ENCODE assay signal across 8 cellular contexts in genomic region chr2:132038179-132038882, GRCh38.
DNase-seq lines count a peak whose midpoint lies in the region; ATAC-seq and TF ChIP-seq lines count a peak whose summit lies in the region.

No MANE protein-coding gene starts in this region.

- H3K9me3 Mint-ChIP-seq in activated T-cell treated with anti-CD3 and anti-CD28 coated beads, Interleukin-2, amount 50 U/mL, for 24 hours, result no peaks in the 10 kb centered on the region
- peaks cover 0 to 3% (median 0%) of the 10 kb centered on the region in 3 donors for H3K9me3 Mint-ChIP-seq in T-cell
- H3K9me3 Mint-ChIP-seq in stimulated activated effector memory CD8-positive, alpha-beta T cell treated with anti-CD3 and anti-CD28 coated beads, Interleukin-12 subunit alpha, Interleukin-12 subunit beta, amount 100 ng/mL, for 72 hours, result peaks cover 7% of the 10 kb centered on the region

- no peaks in the 10 kb centered on the region for H3K9me3 ChIP-seq in testis

- peak overlapping the region; percentile 49 to 67 for H3K4me3 ChIP-seq in testis

- peaks cover 9% of the 10 kb centered on the region for H3K4me1 Mint-ChIP-seq in activated T-cell treated with anti-CD3 and anti-CD28 coated beads, Interleukin-2, amount 50 U/mL, for 24 hours (ENCODE audit: low read depth)
- peaks cover 0 to 9% (median 9%) of the 10 kb centered on the region in 3 donors for H3K4me1 Mint-ChIP-seq in T-cell
- no peaks in the 10 kb centered on the region for H3K4me1 Mint-ChIP-seq in stimulated activated effector memory CD8-positive, alpha-beta T cell treated with anti-CD3 and anti-CD28 coated beads, Interleukin-12 subunit alpha, Interleukin-12 subunit beta, amount 100 ng/mL, for 72 hours

- WGBS in testis, 2 donors, result 2% methylated on average over 77 to 84 of the region's 84 CpGs

- H3K4me3 Mint-ChIP-seq in activated T-cell treated with anti-CD3 and anti-CD28 coated beads, Interleukin-2, amount 50 U/mL, for 24 hours, result peak overlapping the region; percentile 66
- H3K4me3 Mint-ChIP-seq in T-cell, result peak overlapping the region; percentile 25 to 64 (median 34)
- H3K4me3 Mint-ChIP-seq in stimulated activated effector memory CD8-positive, alpha-beta T cell treated with anti-CD3 and anti-CD28 coated beads, Interleukin-12 subunit alpha, Interleukin-12 subunit beta, amount 100 ng/mL, for 72 hours, result no peak overlapping the region

- no peak for TF ChIP-seq CTCF in testis (IDR thresholded peaks at IDR 0.05)

- H3K27ac Mint-ChIP-seq in activated T-cell treated with anti-CD3 and anti-CD28 coated beads, Interleukin-2, amount 50 U/mL, for 24 hours, result peak overlapping the region; percentile 33
- H3K27ac Mint-ChIP-seq in T-cell, result peak overlapping the region in 1 of 2 donors; percentile 4
- H3K27ac Mint-ChIP-seq in stimulated activated effector memory CD8-positive, alpha-beta T cell treated with anti-CD3 and anti-CD28 coated beads, Interleukin-12 subunit alpha, Interleukin-12 subunit beta, amount 100 ng/mL, for 72 hours, result no peak overlapping the region

- TF ChIP-seq POLR2A in testis (IDR thresholded peaks at IDR 0.05) (no peak), GM18505 (IDR thresholded peaks at IDR 0.05; ENCODE audit: borderline replicate concordance, extremely low read depth, insufficient read depth, insufficient read length) (no peak)

- H3K27me3 ChIP-seq in testis, result no peaks in the 10 kb centered on the region

- H3K4me1 ChIP-seq in testis, result no peaks in the 10 kb centered on the region

- peak overlapping the region; percentile 44 to 68 for H3K27ac ChIP-seq in testis

- POLR2A ChIA-PET in T-cell (lab: Charles Lee), result no interaction called here

- DNase-seq in activated T-cell treated with anti-CD3 and anti-CD28 coated beads, Interleukin-2, amount 50 U/mL, for 24 hours, result peak; percentile 31
- no peak for DNase-seq in activated T-cell treated with anti-CD3 and anti-CD28 coated beads for 4 hours
- DNase-seq in T-cell, result no peak
- DNase-seq in iPS-NIHi11 (ENCODE audit: low spot score), result peak; percentile 3
- no peak for DNase-seq in testis
- no peak for DNase-seq in stimulated activated effector memory CD8-positive, alpha-beta T cell treated with anti-CD3 and anti-CD28 coated beads, Interleukin-12 subunit alpha, Interleukin-12 subunit beta, amount 100 ng/mL, for 72 hours (ENCODE audit: low spot score in 2 of 2)

- ATAC-seq in T-cell (replicated peaks in 1 of 4) (no peak), GM18505 (IDR thresholded peaks at IDR 0.05; ENCODE audit: unreplicated experiment) (no peak), GM19467 (IDR thresholded peaks at IDR 0.05; ENCODE audit: unreplicated experiment) (no peak)
- ATAC-seq in stimulated activated effector memory CD8-positive, alpha-beta T cell treated with anti-CD3 and anti-CD28 coated beads, Interleukin-12 subunit alpha, Interleukin-12 subunit beta, amount 100 ng/mL, for 72 hours, result no peak

- CTCF ChIA-PET in T-cell (lab: Charles Lee), result no interaction called here

- no peaks in the 10 kb centered on the region for H3K36me3 ChIP-seq in testis (ENCODE audit: low read depth, missing control alignments)

- peaks cover 41% of the 10 kb centered on the region for H3K27me3 Mint-ChIP-seq in activated T-cell treated with anti-CD3 and anti-CD28 coated beads, Interleukin-2, amount 50 U/mL, for 24 hours
- H3K27me3 Mint-ChIP-seq in T-cell, result peaks cover 22 to 34% of the 10 kb centered on the region in 2 donors

- H3K36me3 Mint-ChIP-seq in activated T-cell treated with anti-CD3 and anti-CD28 coated beads, Interleukin-2, amount 50 U/mL, for 24 hours (ENCODE audit: low read depth), result no peaks in the 10 kb centered on the region
- H3K36me3 Mint-ChIP-seq in T-cell, result no peaks in the 10 kb centered on the region
- H3K36me3 Mint-ChIP-seq in stimulated activated effector memory CD8-positive, alpha-beta T cell treated with anti-CD3 and anti-CD28 coated beads, Interleukin-12 subunit alpha, Interleukin-12 subunit beta, amount 100 ng/mL, for 72 hours, result no peaks in the 10 kb centered on the region

- intact Hi-C loops in testis (cut with DNase I; ENCODE audit: low total_unique reads), result no loop called here

Comparison
In these comparisons a context has a peak if more than half of its experiments do, and no peak if none do; other contexts are left out.
1. DNase-seq: peak in activated T-cell treated with anti-CD3 and anti-CD28 coated beads, Interleukin-2, amount 50 U/mL, for 24 hours (single experiment) and iPS-NIHi11 (single experiment); none in activated T-cell treated with anti-CD3 and anti-CD28 coated beads for 4 hours (single experiment), T-cell (0 of 34), testis (single experiment) and stimulated activated effector memory CD8-positive, alpha-beta T cell treated with anti-CD3 and anti-CD28 coated beads, Interleukin-12 subunit alpha, Interleukin-12 subunit beta, amount 100 ng/mL, for 72 hours (0 of 2).